8 cellular contexts compared by ENCODE assay signal in the genomic region with DNA sequence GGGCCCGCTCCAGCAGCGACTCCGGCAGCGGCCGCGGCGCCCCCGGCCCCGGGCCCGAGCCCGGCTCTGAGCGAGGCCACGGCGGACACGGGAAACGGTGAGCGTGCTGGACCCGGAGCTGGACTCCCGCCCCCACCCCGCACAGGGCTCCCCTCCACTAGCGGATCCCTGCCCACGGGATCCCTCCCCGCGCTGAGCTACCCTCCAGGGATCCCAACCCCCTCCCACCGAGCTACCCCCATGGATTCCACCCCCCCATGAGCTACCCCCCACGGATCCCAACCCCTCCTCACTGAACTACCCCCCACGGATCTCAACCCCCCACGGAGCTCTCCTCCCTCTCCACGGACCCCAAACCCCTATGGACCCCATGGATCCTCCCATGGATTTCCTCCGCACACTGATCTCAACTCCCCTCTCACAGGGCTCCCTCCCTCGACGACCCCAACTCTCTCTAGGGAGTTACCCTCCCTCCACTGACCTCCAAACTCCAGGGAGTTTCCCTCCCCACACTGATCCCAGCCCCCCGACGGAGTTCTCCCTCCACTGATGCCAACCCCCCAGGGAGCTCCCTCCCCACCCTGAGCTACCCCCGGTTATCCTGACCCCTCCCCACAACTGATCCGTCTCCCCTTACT. TPM values are rescaled to one million over a fixed set of nuclear protein-coding genes. Genes with fewer than 3 reads are reported as not detected.
DNase-seq lines count a peak whose midpoint lies in the region; ATAC-seq and TF ChIP-seq lines count a peak whose summit lies in the region.

No MANE protein-coding gene starts in this region.

- peak overlapping the region; percentile 20 for H3K4me3 ChIP-seq in astrocyte of the spinal cord (ENCODE audit: low read depth, low read length)
- peak overlapping the region; percentile 68 for H3K4me3 ChIP-seq in iPS-20b (ENCODE audit: low read length)
- peak overlapping the region; percentile 71 for H3K4me3 ChIP-seq in thoracic aorta

- H3K4me3 Mint-ChIP-seq in activated T-cell treated with anti-CD3 and anti-CD28 coated beads, Interleukin-2, amount 50 U/mL, for 24 hours: peak overlapping the region; percentile 43

- no peak overlapping the region; the same call in 1 of the 2 replicates for H3K9ac ChIP-seq in iPS-20b (ENCODE audit: low read depth, low read length)

- peaks cover 6% of the 10 kb centered on the region for H3K4me1 Mint-ChIP-seq in activated T-cell treated with anti-CD3 and anti-CD28 coated beads, Interleukin-2, amount 50 U/mL, for 24 hours (ENCODE audit: low read depth)

- no peaks in the 10 kb centered on the region for H3K9me3 Mint-ChIP-seq in activated T-cell treated with anti-CD3 and anti-CD28 coated beads, Interleukin-2, amount 50 U/mL, for 24 hours

- TF ChIP-seq POLR2A in erythroblast (IDR thresholded peaks at IDR 0.05; ENCODE audit: low read length): no peak

- no peak for DNase-seq in activated T-cell treated with anti-CD3 and anti-CD28 coated beads, Interleukin-2, amount 50 U/mL, for 24 hours
- DNase-seq in activated T-cell treated with anti-CD3 and anti-CD28 coated beads for 4 hours: no peak
- no peak for DNase-seq in astrocyte of the spinal cord (ENCODE audit: low read depth, low spot score)
- no peak for DNase-seq in thoracic aorta (ENCODE audit: low spot score)
- DNase-seq in T-helper 9 cell: no peak
- DNase-seq in erythroblast (lab: John Stamatoyannopoulos, UW): no peak

- H3K27ac ChIP-seq in iPS-20b (ENCODE audit: low read length): no peak overlapping the region
- no peak overlapping the region for H3K27ac ChIP-seq in thoracic aorta

- in situ Hi-C loops in astrocyte of the spinal cord (cut with HindIII; ENCODE audit: low sequenced_read_pairs): no loop called here

- H3K36me3 ChIP-seq in iPS-20b (ENCODE audit: insufficient read depth, low read depth, low read length) (no peaks in the 10 kb centered on the region), thoracic aorta (no peaks in the 10 kb centered on the region)

- H3K27me3 Mint-ChIP-seq in activated T-cell treated with anti-CD3 and anti-CD28 coated beads, Interleukin-2, amount 50 U/mL, for 24 hours: peaks cover 61% of the 10 kb centered on the region

- H3K9me3 ChIP-seq in iPS-20b (ENCODE audit: insufficient read depth, low read depth, low read length): no peaks in the 10 kb centered on the region
- H3K9me3 ChIP-seq in thoracic aorta: no peaks in the 10 kb centered on the region

- H3K4me1 ChIP-seq in iPS-20b (ENCODE audit: insufficient read depth, low read length) (peaks cover 7% of the 10 kb centered on the region; the same call in 1 of the 2 replicates), thoracic aorta (ENCODE audit: control insufficient read depth in 1 of 2, low read depth in 2 of 2) (peaks cover 2 to 12% of the 10 kb centered on the region in 2 donors)

- H3K27me3 ChIP-seq in iPS-20b (ENCODE audit: insufficient read depth, low read length) (peaks cover 55% of the 10 kb centered on the region), thoracic aorta (replicated peaks; ENCODE audit: insufficient read depth) (no peaks in the 10 kb centered on the region)

- TF ChIP-seq CTCF in astrocyte of the spinal cord (IDR thresholded peaks at IDR 0.05; ENCODE audit: low read depth, low read length) (no peak), thoracic aorta (IDR thresholded peaks at IDR 0.05) (no peak)

- no peak overlapping the region for H3K27ac Mint-ChIP-seq in activated T-cell treated with anti-CD3 and anti-CD28 coated beads, Interleukin-2, amount 50 U/mL, for 24 hours

- no peak for ATAC-seq in thoracic aorta (ENCODE audit: insufficient number of reproducible peaks, low FRiP score, low read depth)
- ATAC-seq in HG03432 (IDR thresholded peaks at IDR 0.05; ENCODE audit: unreplicated experiment): no peak

- H3K36me3 Mint-ChIP-seq in activated T-cell treated with anti-CD3 and anti-CD28 coated beads, Interleukin-2, amount 50 U/mL, for 24 hours (ENCODE audit: low read depth): no peaks in the 10 kb centered on the region

RNA-seq across cellular contexts. Expression of a gene that starts 20.6 kb away (rescaled TPM):
- total RNA-seq in thoracic aorta: 1,000 to 10,000 TPM; 1,835 to 2,623 TPM

Comparison
In these comparisons a context has a peak if more than half of its experiments do, and no peak if none do; other contexts are left out.
1. H3K4me3 ChIP-seq: peak in every context shown above with its lines; median percentile 71 in thoracic aorta; 68 in iPS-20b; 20 in astrocyte of the spinal cord.